ENCODE assay signal across 1 cellular context in the genomic region with DNA sequence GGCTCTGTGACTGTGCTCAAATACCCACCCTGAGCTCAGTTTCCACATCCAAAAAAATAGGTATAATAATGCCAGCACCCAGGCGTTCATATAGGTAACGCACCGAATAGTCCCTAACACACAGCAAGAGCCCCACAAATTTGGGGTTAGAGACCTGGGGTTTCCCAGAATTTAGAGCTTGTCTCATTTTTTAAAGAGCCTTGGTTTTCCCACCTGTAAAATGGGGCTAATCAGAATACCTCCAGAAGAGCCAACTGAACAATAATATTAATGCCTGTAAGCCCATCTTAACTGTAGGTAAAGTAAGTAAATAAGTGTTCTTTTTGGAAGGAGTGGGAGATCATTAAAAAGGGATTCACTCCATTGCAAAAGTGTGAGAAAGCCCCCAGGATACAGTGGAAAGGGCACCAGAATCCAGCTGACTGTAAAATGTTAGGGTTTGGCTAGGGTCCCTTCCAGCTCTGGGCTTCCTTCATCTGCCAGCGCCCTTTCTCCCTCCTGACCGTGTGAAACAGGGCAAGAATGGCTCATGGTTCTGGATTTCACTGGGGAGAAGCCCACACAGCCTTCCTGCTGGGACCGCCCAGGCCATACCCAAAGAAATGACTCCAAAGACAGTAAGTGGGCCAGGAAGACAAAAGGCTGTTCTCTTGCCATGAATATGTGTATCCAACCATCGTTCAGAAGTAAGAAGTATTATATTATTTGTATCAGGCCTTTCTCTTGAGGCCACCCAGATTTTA.
TF ChIP-seq lines count a peak whose summit lies in the region.

No MANE protein-coding gene starts in this region.

TF ChIP-seq in HCT116, 20 proteins besides CTCF, POLR2A, EP300 and RAD21 (continued from another document):
- TF ChIP-seq REST (IDR thresholded peaks at IDR 0.05; ENCODE audit: low read depth) (no peak), TCF7L2 (IDR thresholded peaks at IDR 0.05; ENCODE audit: borderline replicate concordance, extremely low read depth, insufficient read depth, insufficient read length) (no peak), ZBTB33 (IDR thresholded peaks at IDR 0.05; ENCODE audit: extremely low read depth, insufficient replicate concordance, low read length) (no peak), YY1 (IDR thresholded peaks at IDR 0.05; ENCODE audit: extremely low read depth, insufficient replicate concordance, low read depth, low read length) (no peak), SP1 (IDR thresholded peaks at IDR 0.05; ENCODE audit: low read depth) (no peak), CEBPB (IDR thresholded peaks at IDR 0.05; ENCODE audit: low read depth) (no peak), ZNF274 (IDR thresholded peaks at IDR 0.05; ENCODE audit: low read depth, low read length) (no peak), ZFX (IDR thresholded peaks at IDR 0.05) (no peak)
TF ChIP-seq in HCT116: peak in this region for 0.
